1 cellular context compared by ENCODE assay signal in the genomic region with DNA sequence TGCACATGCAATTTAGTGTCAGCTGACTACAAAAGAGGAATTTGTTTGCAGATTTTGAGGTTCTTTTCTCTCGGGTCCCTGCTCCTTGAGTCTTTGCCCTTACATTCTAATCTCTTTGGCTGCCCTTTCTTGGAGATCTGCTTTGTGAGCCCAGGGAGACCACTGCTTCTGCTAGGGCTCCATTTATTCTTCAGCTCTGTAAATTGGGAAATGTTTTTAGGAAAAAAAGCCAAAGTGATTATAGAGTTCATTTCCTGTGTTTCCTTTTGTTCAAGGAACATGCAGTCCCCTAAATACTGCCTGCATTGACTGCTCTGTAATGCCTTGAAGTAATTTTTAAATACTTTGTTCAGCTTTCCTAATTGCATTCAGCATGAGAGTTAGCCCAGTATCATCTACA.
TF ChIP-seq lines count a peak whose summit lies in the region.

No MANE protein-coding gene starts in this region.

TF ChIP-seq in SK-N-SH, 30 proteins besides CTCF, POLR2A, EP300 and RAD21 (continued from another document):
- TF ChIP-seq FOXJ3 (CRISPR knock-in tag; IDR thresholded peaks at IDR 0.05): no peak
- TF ChIP-seq NFIC (IDR thresholded peaks at IDR 0.05; ENCODE audit: borderline replicate concordance): no peak
- TF ChIP-seq YY1 (IDR thresholded peaks at IDR 0.05; ENCODE audit: low read depth): no peak
- no peak for TF ChIP-seq SMC3 (IDR thresholded peaks at IDR 0.05; ENCODE audit: low read depth, low read length)
- TF ChIP-seq FOXM1 (IDR thresholded peaks at IDR 0.05; ENCODE audit: low read depth): no peak
